2 cellular contexts compared by ENCODE assay signal in genomic region chr16:2946649-2947048, GRCh38.
TF ChIP-seq lines count a peak whose summit lies in the region.

No MANE protein-coding gene starts in this region.

TF ChIP-seq in HEK293, 187 proteins besides CTCF, POLR2A, EP300 and RAD21:
- TF ChIP-seq ZNF184 (tag by site-specific recombination; IDR thresholded peaks at IDR 0.05) (peak; percentile 92), ZNF140 (tag by site-specific recombination; IDR thresholded peaks at IDR 0.05) (peak; percentile 70; the same call in 1 of the 2 replicates), ZNF354C (tag by site-specific recombination; IDR thresholded peaks at IDR 0.05; ENCODE audit: borderline replicate concordance, low read depth) (no peak)

TF ChIP-seq in K562, 482 proteins besides CTCF, POLR2A, EP300 and RAD21:
- TF ChIP-seq FOXJ2 (tag; IDR thresholded peaks at IDR 0.05) (no peak), RBBP5 (IDR thresholded peaks at IDR 0.05; ENCODE audit: borderline replicate concordance, insufficient read depth, low read length, poor library complexity, severe bottlenecking) (no peak), ZNF780A (CRISPR knock-in tag; IDR thresholded peaks at IDR 0.05) (no peak), IFI16 (CRISPR knock-in tag; IDR thresholded peaks at IDR 0.05) (no peak), ZNF395 (CRISPR knock-in tag; IDR thresholded peaks at IDR 0.05) (no peak), ETS1 (conservative IDR thresholded peaks at IDR 0.05; ENCODE audit: control insufficient read depth, low read depth, low read length) (no peak), DEAF1 (CRISPR knock-in tag; IDR thresholded peaks at IDR 0.05) (no peak), ZNF644 (tag; IDR thresholded peaks at IDR 0.05; ENCODE audit: low read depth) (no peak), TAF7 (tag; IDR thresholded peaks at IDR 0.05) (no peak), ZNF184 (CRISPR knock-in tag; IDR thresholded peaks at IDR 0.05) (no peak), NKRF (IDR thresholded peaks at IDR 0.05; ENCODE audit: borderline replicate concordance) (no peak), ZNF232 (CRISPR knock-in tag; IDR thresholded peaks at IDR 0.05) (no peak), ZNF280B (CRISPR knock-in tag; IDR thresholded peaks at IDR 0.05) (no peak), ZNF324 (CRISPR knock-in tag; IDR thresholded peaks at IDR 0.05) (no peak), ZBTB8A (IDR thresholded peaks at IDR 0.05; ENCODE audit: partially characterized antibody) (no peak), ZNF717 (CRISPR knock-in tag; IDR thresholded peaks at IDR 0.05) (no peak), U2AF1 (optimal IDR thresholded peaks at IDR 0.05; ENCODE audit: low read depth, low read length) (no peak), CBX3 (IDR thresholded peaks at IDR 0.05; ENCODE audit: borderline replicate concordance in 1 of 2, low read length in 2 of 2) (no peak), ZNF511 (CRISPR knock-in tag; IDR thresholded peaks at IDR 0.05) (no peak)
